8 cellular contexts compared by ENCODE assay signal in the genomic region with DNA sequence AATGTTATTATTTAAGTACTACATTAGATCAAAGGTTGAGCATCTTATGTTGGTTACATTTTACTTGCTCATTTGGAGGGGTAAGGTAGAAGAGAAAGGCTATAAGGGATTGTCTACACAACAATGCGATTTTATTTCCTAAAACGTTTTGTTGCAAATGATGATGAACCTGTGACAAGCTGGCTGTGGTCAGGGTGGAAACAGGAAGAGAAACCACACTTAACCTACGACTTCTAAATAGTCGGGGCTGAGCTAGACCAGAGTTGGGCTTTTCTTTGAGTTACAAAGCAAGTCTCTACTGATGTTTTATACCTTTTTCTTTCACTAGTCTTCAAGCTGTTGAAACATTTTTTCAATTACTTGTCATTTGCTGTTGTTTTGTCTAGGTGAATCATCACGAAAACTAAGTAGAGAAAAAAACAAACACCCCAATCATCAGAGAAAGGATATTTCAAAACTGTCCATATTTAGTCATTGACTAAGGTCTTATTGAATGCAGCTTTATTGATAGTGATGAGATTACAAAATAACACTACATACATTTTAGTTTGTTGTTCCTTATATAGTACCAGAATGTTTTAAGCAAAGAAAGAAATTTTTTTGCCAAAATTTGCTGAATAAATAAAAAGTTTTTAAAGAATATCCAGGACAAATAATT. TPM values are rescaled to one million over a fixed set of nuclear protein-coding genes. Genes with fewer than 3 reads are reported as not detected.
DNase-seq lines count a peak whose midpoint lies in the region; ATAC-seq and TF ChIP-seq lines count a peak whose summit lies in the region.

No MANE protein-coding gene starts in this region.

- ATAC-seq in GM18498 (IDR thresholded peaks at IDR 0.05; ENCODE audit: unreplicated experiment) (peak; percentile 53), GM21786 (IDR thresholded peaks at IDR 0.05; ENCODE audit: unreplicated experiment) (peak; percentile 81)

- H3K4me1 Mint-ChIP-seq in activated naive CD4-positive, alpha-beta T cell treated with anti-CD3 and anti-CD28 coated beads, Interleukin-2, amount 10 ng/mL, durations not matched to agents 7 days and 5 days: peaks cover 43% of the 10 kb centered on the region

- H3F3A ChIP-seq in Loucy (ENCODE audit: low read depth): no peaks in the 10 kb centered on the region

- H3K4me2 ChIP-seq in Loucy (ENCODE audit: low read depth, low read length, poor library complexity, severe bottlenecking): peak overlapping the region; percentile 97

- no peak for TF ChIP-seq POLR2A in transverse colon (IDR thresholded peaks at IDR 0.05)

- 58 to 68% methylated on average over 5 of the region's 5 CpGs for WGBS in transverse colon (ENCODE audit: low coverage in 1 of 2), 2 donors

- H3K9me2 ChIP-seq in Loucy (replicated peaks; ENCODE audit: low read depth, low read length): no peaks in the 10 kb centered on the region

- H3K36me3 Mint-ChIP-seq in activated naive CD4-positive, alpha-beta T cell treated with anti-CD3 and anti-CD28 coated beads, Interleukin-2, amount 10 ng/mL, durations not matched to agents 7 days and 5 days: peaks cover 2% of the 10 kb centered on the region

- CTCF ChIA-PET in activated naive CD4-positive, alpha-beta T cell treated with anti-CD3 and anti-CD28 coated beads, Interleukin-2, amount 10 ng/mL, durations not matched to agents 7 days and 5 days (lab: Charles Lee): interaction anchor here (0.7 to 7.2 kb wide), 5 partner anchors 23 to 153 kb away, joined by 3 to 95 read pairs (median 3); a partner anchor contains a TSS

- no peaks in the 10 kb centered on the region for H3K9me3 ChIP-seq in Loucy (ENCODE audit: insufficient read depth, low read depth, low read length)
- no peaks in the 10 kb centered on the region for H3K9me3 ChIP-seq in transverse colon

- peak; percentile 71 for DNase-seq in activated naive CD4-positive, alpha-beta T cell treated with anti-CD3 and anti-CD28 coated beads, Interleukin-2, amount 10 ng/mL, durations not matched to agents 7 days and 5 days
- peak; percentile 33 for DNase-seq in transverse colon
- no peak for DNase-seq in D341Med (ENCODE audit: low spot score)
- no peak for DNase-seq in SW480 (ENCODE audit: low spot score)
- no peak for DNase-seq in NCI-H146 treated with DMSO at 0.1 percent for 48 hours (lab: John Stamatoyannopoulos, UW; ENCODE audit: unreplicated experiment)

- intact Hi-C loops in transverse colon (cut with DNase I; ENCODE audit: low total_unique reads): no loop called here

- H3K9ac ChIP-seq in Loucy (ENCODE audit: low read depth, low read length, poor library complexity, severe bottlenecking): peak overlapping the region; percentile 53

- no peak for TF ChIP-seq CTCF in Loucy (conservative IDR thresholded peaks at IDR 0.05; ENCODE audit: low read length)
- TF ChIP-seq CTCF in transverse colon (IDR thresholded peaks at IDR 0.05): no peak

- H3K9me3 Mint-ChIP-seq in activated naive CD4-positive, alpha-beta T cell treated with anti-CD3 and anti-CD28 coated beads, Interleukin-2, amount 10 ng/mL, durations not matched to agents 7 days and 5 days: no peaks in the 10 kb centered on the region

- no peaks in the 10 kb centered on the region for H3K79me2 ChIP-seq in Loucy (ENCODE audit: insufficient read depth, low read length)

- H2AFZ ChIP-seq in Loucy (ENCODE audit: low read length): peak overlapping the region; percentile 85

- H3K27me3 ChIP-seq in Loucy (ENCODE audit: insufficient read depth, low read length, poor library complexity, severe bottlenecking) (no peaks in the 10 kb centered on the region), transverse colon (no peaks in the 10 kb centered on the region)

- H3K4me1 ChIP-seq in Loucy (ENCODE audit: insufficient read depth, low read length, poor library complexity, severe bottlenecking) (peaks cover 55% of the 10 kb centered on the region), transverse colon (peaks cover 0 to 11% (median 5%) of the 10 kb centered on the region in 4 donors)

- H3K27ac ChIP-seq in transverse colon: peak overlapping the region in 1 of 4 donors; percentile 15

- H3K4me3 ChIP-seq in Loucy (ENCODE audit: low read length, poor library complexity, severe bottlenecking): peak overlapping the region; percentile 66
- H3K4me3 ChIP-seq in transverse colon: no peak overlapping the region

- TF ChIP-seq EP300 in transverse colon (IDR thresholded peaks at IDR 0.05; ENCODE audit: low read depth): no peak

- H3K27ac Mint-ChIP-seq in activated naive CD4-positive, alpha-beta T cell treated with anti-CD3 and anti-CD28 coated beads, Interleukin-2, amount 10 ng/mL, durations not matched to agents 7 days and 5 days: peak overlapping the region; percentile 92

- peak overlapping the region; percentile 9 for H3K4me3 Mint-ChIP-seq in activated naive CD4-positive, alpha-beta T cell treated with anti-CD3 and anti-CD28 coated beads, Interleukin-2, amount 10 ng/mL, durations not matched to agents 7 days and 5 days

- in situ Hi-C loops in transverse colon (cut with MboI; ENCODE audit: low pct_ligation_motif_present in 1 of 4, low pct_unique_long_range_greater_than_20kb in 1 of 4, low sequenced_read_pairs in 3 of 4): loop anchor here in 2 of 4 donors (5.0 to 25.0 kb wide), 2 partner anchors 100 to 110 kb away; a partner anchor contains a TSS

- no peaks in the 10 kb centered on the region for H4K20me1 ChIP-seq in Loucy (ENCODE audit: insufficient read depth, low read length, poor library complexity, severe bottlenecking)

- H3K27me3 Mint-ChIP-seq in activated naive CD4-positive, alpha-beta T cell treated with anti-CD3 and anti-CD28 coated beads, Interleukin-2, amount 10 ng/mL, durations not matched to agents 7 days and 5 days: peaks cover 8% of the 10 kb centered on the region

- H3K36me3 ChIP-seq in Loucy (ENCODE audit: insufficient read depth, low read length): no peaks in the 10 kb centered on the region
- H3K36me3 ChIP-seq in transverse colon: no peaks in the 10 kb centered on the region

RNA-seq across cellular contexts. Expression of a gene that starts 18.0 kb away (rescaled TPM):
- 1 to 10 TPM in 1 of 4 donors, under 1 TPM in 1, not detected in 2; 0.41 to 1.3 TPM for total RNA-seq in transverse colon

Comparison
In these comparisons a context has a peak if more than half of its experiments do, and no peak if none do; other contexts are left out.
1. DNase-seq: peak in activated naive CD4-positive, alpha-beta T cell treated with anti-CD3 and anti-CD28 coated beads, Interleukin-2, amount 10 ng/mL, durations not matched to agents 7 days and 5 days (single experiment) and transverse colon (single experiment); none in D341Med (single experiment), SW480 (single experiment) and NCI-H146 treated with DMSO at 0.1 percent for 48 hours (single experiment).